In genomic region chr3:28286595-28286994, GRCh38 we compare ENCODE assay signal across 8 cellular contexts. TPM values are rescaled to one million over a fixed set of nuclear protein-coding genes. Genes with fewer than 3 reads are reported as not detected.
A peak's percentile ranks its signal among the peaks of the same experiment; 100 is the strongest.
DNase-seq lines count a peak whose midpoint lies in the region; ATAC-seq, FAIRE-seq and TF ChIP-seq lines count a peak whose summit lies in the region.

No MANE protein-coding gene starts in this region.

- no peak for FAIRE-seq in bronchial epithelial cell (lab: Jason Lieb, UNC)

- H3K9me3 ChIP-seq in left lung, result no peaks in the 10 kb centered on the region

- TF ChIP-seq CTCF in CD14-positive monocyte (IDR thresholded peaks at IDR 0.05) (peak; percentile 70), bronchial epithelial cell (IDR thresholded peaks at IDR 0.05; ENCODE audit: insufficient read depth, low read length, severe bottlenecking) (peak; percentile 49), left lung (IDR thresholded peaks at IDR 0.05) (peak in 1 of 2 donors; percentile 50)

- no peaks in the 10 kb centered on the region for H3K27me3 ChIP-seq in bronchial epithelial cell (ENCODE audit: control insufficient read depth, insufficient read depth, low read length)
- H3K27me3 ChIP-seq in left lung, result no peaks in the 10 kb centered on the region

- peaks cover 7% of the 10 kb centered on the region for H3K4me1 Mint-ChIP-seq in CD14-positive monocyte
- peaks cover 15% of the 10 kb centered on the region for H3K4me1 Mint-ChIP-seq in activated T-helper 2 cell treated with anti-CD3 and anti-CD28 coated beads, Interferon-gamma antibody, Interleukin-2, Interleukin-4, amounts not matched to agents 10 μg/mL and 5 μg/mL and 100 μg/mL, durations not matched to agents 14 hours and 24 hours and 36 hours (ENCODE audit: low read depth)

- no peak for DNase-seq in CD14-positive monocyte (ENCODE audit: low spot score)
- DNase-seq in NCI-H460 (ENCODE audit: extremely low read depth, low read depth), result peak; percentile 31
- peak; percentile 52 for DNase-seq in bronchial epithelial cell (ENCODE audit: low read depth)
- DNase-seq in left lung, result no peak
- no peak for DNase-seq in NK-92 treated with Interleukin-12 subunit alpha and Interleukin-12 subunit beta, amount 100 ng/mL, for 24 hours (lab: John Stamatoyannopoulos, UW)
- DNase-seq in activated T-helper 2 cell treated with anti-CD3 and anti-CD28 coated beads, Interferon-gamma antibody, Interleukin-2, Interleukin-4, amounts not matched to agents 10 μg/mL and 5 μg/mL and 100 μg/mL, durations not matched to agents 14 hours and 24 hours and 36 hours (ENCODE audit: low spot score), result no peak

- H3K4me3 ChIP-seq in bronchial epithelial cell (ENCODE audit: low read depth, low read length) (no peak overlapping the region), left lung (no peak overlapping the region)

- ATAC-seq in GM18520 (IDR thresholded peaks at IDR 0.05; ENCODE audit: unreplicated experiment) (peak; percentile 77), HG02973 (IDR thresholded peaks at IDR 0.05; ENCODE audit: unreplicated experiment) (peak; percentile 84), left lung (peak; percentile 96)

- intact Hi-C loops in CD14-positive monocyte (cut with micrococcal nuclease) (no loop called here), left lung (cut with DNase I) (no loop called here)
- intact Hi-C loops in activated T-helper 2 cell treated with anti-CD3 and anti-CD28 coated beads, Interferon-gamma antibody, Interleukin-2, Interleukin-4, amounts not matched to agents 10 μg/mL and 5 μg/mL and 100 μg/mL, durations not matched to agents 14 hours and 24 hours and 36 hours (cut with micrococcal nuclease), result loop anchor here (2.0 kb wide), 2 partner anchors 40 to 574 kb away; no protein-coding TSS in a partner anchor

- peaks cover 17 to 25% of the 10 kb centered on the region in 2 donors for H3K36me3 Mint-ChIP-seq in CD14-positive monocyte
- H3K36me3 Mint-ChIP-seq in activated T-helper 2 cell treated with anti-CD3 and anti-CD28 coated beads, Interferon-gamma antibody, Interleukin-2, Interleukin-4, amounts not matched to agents 10 μg/mL and 5 μg/mL and 100 μg/mL, durations not matched to agents 14 hours and 24 hours and 36 hours (ENCODE audit: low read depth), result peaks cover 20% of the 10 kb centered on the region

- no peak overlapping the region for H3K27ac Mint-ChIP-seq in CD14-positive monocyte
- H3K27ac Mint-ChIP-seq in activated T-helper 2 cell treated with anti-CD3 and anti-CD28 coated beads, Interferon-gamma antibody, Interleukin-2, Interleukin-4, amounts not matched to agents 10 μg/mL and 5 μg/mL and 100 μg/mL, durations not matched to agents 14 hours and 24 hours and 36 hours, result no peak overlapping the region

- H3K36me3 ChIP-seq in bronchial epithelial cell (ENCODE audit: control insufficient read depth, insufficient read depth, low read length) (no peaks in the 10 kb centered on the region), left lung (no peaks in the 10 kb centered on the region)

- H3K27me3 Mint-ChIP-seq in CD14-positive monocyte (ENCODE audit: low read depth in 3 of 3), result peaks cover 0 to 2% (median 0%) of the 10 kb centered on the region in 3 donors
- H3K27me3 Mint-ChIP-seq in activated T-helper 2 cell treated with anti-CD3 and anti-CD28 coated beads, Interferon-gamma antibody, Interleukin-2, Interleukin-4, amounts not matched to agents 10 μg/mL and 5 μg/mL and 100 μg/mL, durations not matched to agents 14 hours and 24 hours and 36 hours (ENCODE audit: low read depth), result no peaks in the 10 kb centered on the region

- H3K27ac ChIP-seq in left lung, result no peak overlapping the region

- H3K4me1 ChIP-seq in left lung, result peaks cover 0 to 5% of the 10 kb centered on the region in 2 donors

- peaks cover 0 to 4% (median 0%) of the 10 kb centered on the region in 7 donors for H3K9me3 Mint-ChIP-seq in CD14-positive monocyte
- H3K9me3 Mint-ChIP-seq in activated T-helper 2 cell treated with anti-CD3 and anti-CD28 coated beads, Interferon-gamma antibody, Interleukin-2, Interleukin-4, amounts not matched to agents 10 μg/mL and 5 μg/mL and 100 μg/mL, durations not matched to agents 14 hours and 24 hours and 36 hours, result no peaks in the 10 kb centered on the region

- no peak overlapping the region for H3K4me3 Mint-ChIP-seq in CD14-positive monocyte
- no peak overlapping the region for H3K4me3 Mint-ChIP-seq in activated T-helper 2 cell treated with anti-CD3 and anti-CD28 coated beads, Interferon-gamma antibody, Interleukin-2, Interleukin-4, amounts not matched to agents 10 μg/mL and 5 μg/mL and 100 μg/mL, durations not matched to agents 14 hours and 24 hours and 36 hours (ENCODE audit: low read depth)

RNA-seq across cellular contexts. Expression of gene CMC1, which starts 45.2 kb away (rescaled TPM):
- 10 to 100 TPM; 40.5 to 43.9 TPM for polyA plus RNA-seq in CD14-positive monocyte
- total RNA-seq in NCI-H460 (2014; rRNA removed; shearing (Covaris generic)), result 36.9 and 43.7 TPM in 2 replicates
- 13.9 and 24.6 TPM in 2 replicates for polyA plus RNA-seq in NCI-H460 (2014; cell fraction: nucleus; rRNA removed)
- total RNA-seq in bronchial epithelial cell (2.4 and 5.8 TPM in 2 replicates), left lung (10 to 100 TPM; 18.6 to 20.1 TPM)
- 20.6 and 23.5 TPM in 2 replicates for total RNA-seq in activated T-helper 2 cell treated with anti-CD3 and anti-CD28 coated beads, Interferon-gamma antibody, Interleukin-2, Interleukin-4, amounts not matched to agents 10 μg/mL and 5 μg/mL and 100 μg/mL, durations not matched to agents 14 hours and 24 hours and 36 hours

Comparison
In these comparisons a context has a peak if more than half of its experiments do, and no peak if none do; other contexts are left out.
1. DNase-seq: peak in NCI-H460 (single experiment) and bronchial epithelial cell (single experiment); none in CD14-positive monocyte (single experiment), left lung (0 of 2), NK-92 treated with Interleukin-12 subunit alpha and Interleukin-12 subunit beta, amount 100 ng/mL, for 24 hours (single experiment) and activated T-helper 2 cell treated with anti-CD3 and anti-CD28 coated beads, Interferon-gamma antibody, Interleukin-2, Interleukin-4, amounts not matched to agents 10 μg/mL and 5 μg/mL and 100 μg/mL, durations not matched to agents 14 hours and 24 hours and 36 hours (single experiment).
2. Peak in every context shown above with its lines, with median percentiles within 50 percentile points of each other: ATAC-seq.